Comparison of ENCODE assay signal across 8 cellular contexts in genomic region chr10:97427571-97428179, GRCh38. TPM values are rescaled to one million over a fixed set of nuclear protein-coding genes. Genes with fewer than 3 reads are reported as not detected.
A peak's percentile ranks its signal among the peaks of the same experiment; 100 is the strongest.
DNase-seq lines count a peak whose midpoint lies in the region; ATAC-seq and TF ChIP-seq lines count a peak whose summit lies in the region.

No MANE protein-coding gene starts in this region.

- peaks cover 17 to 19% of the 10 kb centered on the region in 2 experiments for H3K4me1 Mint-ChIP-seq in H9

- TF ChIP-seq CTCF in H9 (conservative IDR thresholded peaks at IDR 0.05), result no peak
- TF ChIP-seq CTCF in VCaP (conservative IDR thresholded peaks at IDR 0.05), result no peak
- no peak for TF ChIP-seq CTCF in fibroblast of lung (conservative IDR thresholded peaks at IDR 0.05 in 1 of 2, IDR thresholded peaks at IDR 0.05 in 1 of 2; ENCODE audit: low read depth in 1 of 2, low read length in 2 of 2)

- no peak overlapping the region for H2BK12ac ChIP-seq in H9 (ENCODE audit: insufficient read length, low read depth, low read length)

- H2BK120ac ChIP-seq in H9 (ENCODE audit: low read depth, low read length, poor library complexity, severe bottlenecking), result no peak overlapping the region

- H3K27ac ChIP-seq in ACC112 (ENCODE audit: low read depth, low read length) (peak overlapping the region; percentile 72), H9 (ENCODE audit: insufficient read length, low read depth, low read length) (peak overlapping the region; percentile 74), VCaP (peak overlapping the region; percentile 95), fibroblast of lung (ENCODE audit: insufficient read depth, low read length) (peak overlapping the region; percentile 76)

- H3K4me1 ChIP-seq in ACC112 (ENCODE audit: control insufficient read depth, insufficient read depth, low read length, unreplicated experiment), result peaks cover 27% of the 10 kb centered on the region
- H3K4me1 ChIP-seq in H9 (ENCODE audit: insufficient read depth, low read length), result no peaks in the 10 kb centered on the region
- peaks cover 12% of the 10 kb centered on the region for H3K4me1 ChIP-seq in fibroblast of lung (ENCODE audit: control insufficient read depth, extremely low read depth, insufficient read depth, low read length)
- H3K4me1 ChIP-seq in neuron (ENCODE audit: insufficient read depth, low read length), result peaks cover 27% of the 10 kb centered on the region

- H3K9ac ChIP-seq in H9 (ENCODE audit: extremely low read depth, insufficient read length, low read length) (peak overlapping the region; percentile 99), fibroblast of lung (ENCODE audit: insufficient read depth, low read length) (no peak overlapping the region)

- H3K27me3 Mint-ChIP-seq in H9 (ENCODE audit: low read depth), result 0 out of 2 replicates have a peak, but pooled peaks cover 1% of the 10 kb centered on the region

- H4K5ac ChIP-seq in H9 (ENCODE audit: insufficient read length, low read depth, low read length), result peak overlapping the region; percentile 6

- H3K23ac ChIP-seq in H9 (ENCODE audit: insufficient read length, low read depth, low read length), result no peak overlapping the region

- H3K36me3 ChIP-seq in ACC112 (ENCODE audit: insufficient read depth, low read length) (peaks cover 34% of the 10 kb centered on the region), fibroblast of lung (ENCODE audit: control insufficient read depth, insufficient read depth, low read length) (peaks cover 15% of the 10 kb centered on the region), neuron (ENCODE audit: insufficient read depth, low read length) (peaks cover 22% of the 10 kb centered on the region)

- peak overlapping the region; percentile 90 to 96 for H3K4me3 Mint-ChIP-seq in H9

- peaks cover 41 to 55% (median 44%) of the 10 kb centered on the region in 3 experiments for H3K36me3 Mint-ChIP-seq in H9 (ENCODE audit: insufficient read depth in 1 of 3, low read depth in 3 of 3)

- H3K27me3 ChIP-seq in ACC112 (ENCODE audit: insufficient read depth, low read length) (no peaks in the 10 kb centered on the region), H9 (ENCODE audit: insufficient read depth, low read length) (no peaks in the 10 kb centered on the region), fibroblast of lung (ENCODE audit: control insufficient read depth, insufficient read depth, low read length) (no peaks in the 10 kb centered on the region), neuron (ENCODE audit: insufficient read depth, low read length) (no peaks in the 10 kb centered on the region)

- no peak overlapping the region for H4K8ac ChIP-seq in H9 (replicated peaks; ENCODE audit: insufficient read length, low read depth, low read length)

- DNase-seq in H9 (peak; percentile 86), fibroblast of lung (ENCODE audit: low read depth in 2 of 2) (peak in 1 of 2 donors; percentile 65), hypothalamus (lab: John Stamatoyannopoulos, UW) (no peak)
- no peak for DNase-seq in NK-92 treated with Interleukin-12 subunit alpha and Interleukin-12 subunit beta, amount 100 ng/mL, for 24 hours (lab: John Stamatoyannopoulos, UW)

- H3K4me3 ChIP-seq in ACC112 (ENCODE audit: low read depth, low read length) (peak overlapping the region; percentile 92), fibroblast of lung (replicated peaks in 1 of 4; ENCODE audit: control extremely low read depth in 1 of 4, insufficient read depth in 1 of 4, low read depth in 3 of 4, low read length in 4 of 4) (peak overlapping the region; percentile 44 to 93 (median 82)), neuron (ENCODE audit: low read length) (peak overlapping the region; percentile 92)

- peak overlapping the region; percentile 83 for H3K18ac ChIP-seq in H9 (ENCODE audit: insufficient read length, low read depth, low read length)

- peaks cover 56% of the 10 kb centered on the region for H3K79me2 ChIP-seq in ACC112 (ENCODE audit: control insufficient read depth, insufficient read depth, low read length, unreplicated experiment)
- peaks cover 19% of the 10 kb centered on the region; the same call in 1 of the 2 replicates for H3K79me2 ChIP-seq in H9 (ENCODE audit: insufficient read depth, low read length)
- H3K79me2 ChIP-seq in fibroblast of lung (ENCODE audit: control insufficient read depth, insufficient read depth, low read length), result peaks cover 47% of the 10 kb centered on the region

- no peaks in the 10 kb centered on the region for H4K20me1 ChIP-seq in H9 (ENCODE audit: control insufficient read depth, insufficient read depth, insufficient read length)
- H4K20me1 ChIP-seq in fibroblast of lung (ENCODE audit: control insufficient read depth, extremely low read depth, insufficient read depth, low read length), result no peaks in the 10 kb centered on the region

- H3K9me3 ChIP-seq in H9 (ENCODE audit: control insufficient read depth, low read depth, low read length), result no peaks in the 10 kb centered on the region
- no peaks in the 10 kb centered on the region for H3K9me3 ChIP-seq in fibroblast of lung (ENCODE audit: control insufficient read depth, insufficient read depth, low read depth, low read length)
- no peaks in the 10 kb centered on the region for H3K9me3 ChIP-seq in neuron (ENCODE audit: low read length)

- no peak overlapping the region for H3K56ac ChIP-seq in H9 (ENCODE audit: insufficient read length, low read depth, low read length)

- H4K91ac ChIP-seq in H9 (ENCODE audit: insufficient read length, low read depth, low read length), result no peak overlapping the region

- no CpG with 5 or more reads among the region's 9 CpGs for WGBS in H9 (ENCODE audit: extremely low coverage, insufficient read length, low lambda C conversion rate)

- H2AFZ ChIP-seq in ACC112 (ENCODE audit: low read length, unreplicated experiment) (no peak overlapping the region), H9 (ENCODE audit: low read length) (no peak overlapping the region), fibroblast of lung (ENCODE audit: low read length) (no peak overlapping the region), neuron (ENCODE audit: low read depth, low read length) (no peak overlapping the region)

- no peak overlapping the region for H2BK15ac ChIP-seq in H9 (ENCODE audit: low read depth, low read length)

- H3K27ac Mint-ChIP-seq in H9, result peak overlapping the region; percentile 96 to 99 (median 99)

- no peak overlapping the region for H3T11ph ChIP-seq in H9 (ENCODE audit: low read length)

- H3K9me3 Mint-ChIP-seq in H9, result peaks cover 0 to 2% of the 10 kb centered on the region in 2 experiments; a peak in 1 of 5 replicates

- peak overlapping the region; percentile 83 for H3K4me2 ChIP-seq in H9 (ENCODE audit: insufficient read depth, insufficient read length, low read length)
- H3K4me2 ChIP-seq in fibroblast of lung (ENCODE audit: extremely low read depth, insufficient read depth, low read length), result peak overlapping the region; percentile 99

- H2AK5ac ChIP-seq in H9 (ENCODE audit: insufficient read length, low read length), result no peak overlapping the region

- ATAC-seq in GM19328 (IDR thresholded peaks at IDR 0.05; ENCODE audit: unreplicated experiment), result no peak

- H3K23me2 ChIP-seq in H9 (ENCODE audit: insufficient read length, low read depth, low read length, poor library complexity, severe bottlenecking), result peaks cover 9% of the 10 kb centered on the region

- no peak overlapping the region for H2BK5ac ChIP-seq in H9 (ENCODE audit: insufficient read length, low read length)

- no peak overlapping the region for H2BK20ac ChIP-seq in H9 (ENCODE audit: low read depth, low read length, poor library complexity, severe bottlenecking)

- H3K14ac ChIP-seq in H9 (ENCODE audit: insufficient read depth, low read length), result peak overlapping the region; percentile 21; the same call in 1 of the 2 replicates

- H3K4ac ChIP-seq in H9 (ENCODE audit: low read depth, low read length), result no peak overlapping the region; the same call in 1 of the 2 replicates

- no peaks in the 10 kb centered on the region for H3K79me1 ChIP-seq in H9 (ENCODE audit: insufficient read depth, low read depth, low read length, poor library complexity, severe bottlenecking)

RNA-seq across cellular contexts. Expression of gene PGAM1, which starts 1.7 kb away (rescaled TPM):
- total RNA-seq in H9 (2021) (932 and 935 TPM in 2 replicates), fibroblast of lung (165 and 209 TPM in 2 replicates)
- polyA plus RNA-seq in fibroblast of lung, result 498 and 510 TPM in 2 replicates
- polyA plus RNA-seq in fibroblast of lung (2012), result 484 and 528 TPM in 2 replicates
- polyA minus RNA-seq in fibroblast of lung (ENCODE audit: low replicate concordance), result 451 and 453 TPM in 2 replicates

RNA-seq across cellular contexts. Expression of gene EXOSC1, which starts 18.1 kb away (rescaled TPM):
- total RNA-seq in H9 (2021), result 60.3 and 66.4 TPM in 2 replicates
- 32.7 and 33.1 TPM in 2 replicates for total RNA-seq in fibroblast of lung
- 39.5 and 45.4 TPM in 2 replicates for polyA plus RNA-seq in fibroblast of lung
- polyA plus RNA-seq in fibroblast of lung (2012), result 39.9 and 45.4 TPM in 2 replicates
- 11.7 and 34.6 TPM in 2 replicates for polyA minus RNA-seq in fibroblast of lung (ENCODE audit: low replicate concordance)

RNA-seq across cellular contexts. Expression of gene ZDHHC16, which starts 18.3 kb away (rescaled TPM):
- total RNA-seq in H9 (2021) (43.9 and 45.4 TPM in 2 replicates), fibroblast of lung (33.4 and 39.3 TPM in 2 replicates)
- polyA plus RNA-seq in fibroblast of lung, result 60.2 and 69.6 TPM in 2 replicates
- 41.3 and 48.9 TPM in 2 replicates for polyA plus RNA-seq in fibroblast of lung (2012)
- polyA minus RNA-seq in fibroblast of lung (ENCODE audit: low replicate concordance), result 166 and 196 TPM in 2 replicates

RNA-seq across cellular contexts. Expression of gene RRP12, which starts 26.5 kb away (rescaled TPM):
- total RNA-seq in H9 (2021), result 71.6 and 83.0 TPM in 2 replicates
- total RNA-seq in fibroblast of lung, result 10.5 and 10.7 TPM in 2 replicates
- polyA plus RNA-seq in fibroblast of lung, result 6.1 and 11.1 TPM in 2 replicates
- polyA plus RNA-seq in fibroblast of lung (2012), result 11.5 and 21.0 TPM in 2 replicates
- polyA minus RNA-seq in fibroblast of lung (ENCODE audit: low replicate concordance), result 25.4 and 46.7 TPM in 2 replicates
